Comparison of ENCODE assay signal across 8 cellular contexts in genomic region chr11:128548655-128549255, GRCh38. TPM values are rescaled to one million over a fixed set of nuclear protein-coding genes. Genes with fewer than 3 reads are reported as not detected.
DNase-seq lines count a peak whose midpoint lies in the region; ATAC-seq and TF ChIP-seq lines count a peak whose summit lies in the region.

No MANE protein-coding gene starts in this region.

- peak overlapping the region in 1 of 2 donors; percentile 68 for H3K27ac ChIP-seq in ovary

- peaks cover 11% of the 10 kb centered on the region for H3K4me1 ChIP-seq in ovary (ENCODE audit: insufficient read depth)

- peak; percentile 28 for DNase-seq in stimulated activated CD4-positive, alpha-beta T cell treated with anti-CD3 and anti-CD28 coated beads, Interleukin-12 subunit alpha, Interleukin-12 subunit beta, amount 100 ng/mL, for 4 hours
- no peak for DNase-seq in stimulated activated CD4-positive, alpha-beta T cell treated with anti-CD3 and anti-CD28 coated beads, Interleukin-1b, Interleukin-23, amount 100 ng/mL, for 48 hours
- peak; percentile 26 for DNase-seq in activated naive CD4-positive, alpha-beta T cell treated with Interleukin-2 at 50 U/mL for 16 hours
- DNase-seq in Right ventricle myocardium superior (peak; percentile 77), ovary (peak; percentile 72 to 81 (median 81)), NCI-H2227 (lab: John Stamatoyannopoulos, UW; ENCODE audit: unreplicated experiment) (no peak)

- no peak for TF ChIP-seq EP300 in ovary (IDR thresholded peaks at IDR 0.05)

- H3K27me3 ChIP-seq in ovary: no peaks in the 10 kb centered on the region

- TF ChIP-seq POLR2A in ovary (IDR thresholded peaks at IDR 0.05): no peak

- peak overlapping the region; percentile 41 for H3K4me3 ChIP-seq in ovary

- H3K36me3 ChIP-seq in ovary: no peaks in the 10 kb centered on the region

- peak in 1 of 3 donors; percentile 34 for TF ChIP-seq CTCF in ovary (IDR thresholded peaks at IDR 0.05)

- peak; percentile 82 for ATAC-seq in Right ventricle myocardium superior (ENCODE audit: poor library complexity)
- no peak for ATAC-seq in HG02938 (IDR thresholded peaks at IDR 0.05; ENCODE audit: unreplicated experiment)
- ATAC-seq in HG03045 (IDR thresholded peaks at IDR 0.05; ENCODE audit: unreplicated experiment): no peak

- intact Hi-C loops in Right ventricle myocardium superior (cut with DNase I): no loop called here
- intact Hi-C loops in ovary (cut with DNase I): no loop called here

- WGBS in ovary, 3 donors: 0 to 1% (median 0%) methylated on average over 30 to 32 of the region's 32 CpGs

- H3K9me3 ChIP-seq in ovary: no peaks in the 10 kb centered on the region

RNA-seq across cellular contexts. Expression of gene ETS1, which starts 38.6 kb away (rescaled TPM):
- 45.6 TPM for total RNA-seq in Right ventricle myocardium superior
- 10 to 100 TPM; 24.4 to 68.0 (median 40.4) TPM for total RNA-seq in ovary
- 10 to 100 TPM; 33.2 to 64.8 TPM for polyA plus RNA-seq in ovary

Comparison
In these comparisons a context has a peak if more than half of its experiments do, and no peak if none do; other contexts are left out.
1. DNase-seq: peak in stimulated activated CD4-positive, alpha-beta T cell treated with anti-CD3 and anti-CD28 coated beads, Interleukin-12 subunit alpha, Interleukin-12 subunit beta, amount 100 ng/mL, for 4 hours (single experiment), activated naive CD4-positive, alpha-beta T cell treated with Interleukin-2 at 50 U/mL for 16 hours (single experiment), Right ventricle myocardium superior (single experiment) and ovary (5 of 5); none in stimulated activated CD4-positive, alpha-beta T cell treated with anti-CD3 and anti-CD28 coated beads, Interleukin-1b, Interleukin-23, amount 100 ng/mL, for 48 hours (single experiment) and NCI-H2227 (single experiment).